ENCODE assay signal across 13 cellular contexts in the genomic region with DNA sequence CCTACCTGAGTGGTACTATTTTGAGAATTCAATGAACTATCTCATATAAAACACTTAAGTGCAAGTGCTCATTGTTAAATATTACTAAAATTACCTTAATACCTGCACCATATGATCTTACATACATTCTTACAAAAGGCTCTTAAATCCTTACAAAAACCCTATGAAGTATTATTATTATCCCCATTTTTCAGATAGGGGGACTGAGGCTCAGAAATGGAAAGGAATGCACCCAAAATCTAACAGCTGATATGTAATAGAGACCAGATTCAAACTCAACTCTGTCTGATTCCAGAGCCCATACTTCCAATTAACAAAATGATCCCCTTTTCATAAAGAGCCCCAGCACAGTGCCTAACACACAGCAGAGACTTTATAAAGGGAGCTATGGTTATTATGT. TPM values are rescaled to one million over a fixed set of nuclear protein-coding genes. Genes with fewer than 3 reads are reported as not detected.
A peak's percentile ranks its signal among the peaks of the same experiment; 100 is the strongest.
DNase-seq lines count a peak whose midpoint lies in the region; ATAC-seq, FAIRE-seq and TF ChIP-seq lines count a peak whose summit lies in the region.
"Had no signal": no experiment of that assay in that cellular context is flagged by ENCODE, and none has a peak within 500 bp of the region (broad histone marks: within the 10 kb centered on the region; RNA-seq: fewer than 3 reads in every experiment).

No MANE protein-coding gene starts in this region.

- intact Hi-C loops in posterior vena cava (cut with DNase I) = no loop called here

- no peaks in the 10 kb centered on the region for H3K9me3 Mint-ChIP-seq in GM23338

- H3K79me2 ChIP-seq in GM23338 (replicated peaks; ENCODE audit: insufficient read depth) (peaks cover 100% of the 10 kb centered on the region), SU-DHL-6 (ENCODE audit: insufficient read depth, low read length) (peaks cover 29% of the 10 kb centered on the region)

- H3K4me3 Mint-ChIP-seq in GM23338 = no peak overlapping the region; the same call in 2 of the 3 replicates

- H3K27ac Mint-ChIP-seq in GM23338 = no peak overlapping the region

- H3K27ac ChIP-seq in GM23338 (ENCODE audit: low read depth) (peak overlapping the region; percentile 48; the same call in 1 of the 2 replicates), SU-DHL-6 (ENCODE audit: low read depth, low read length) (peak overlapping the region; percentile 59), gastroesophageal sphincter (peak overlapping the region in 3 of 4 donors; percentile 48 to 59 (median 54)), small intestine (ENCODE audit: low read depth in 1 of 2, low read length in 1 of 2) (peak overlapping the region; percentile 87)

- H3K36me3 Mint-ChIP-seq in GM23338 (ENCODE audit: low read depth) = peaks cover 38% of the 10 kb centered on the region

- H3K4me2 ChIP-seq in GM23338 = no peak overlapping the region
- H3K4me2 ChIP-seq in SU-DHL-6 (ENCODE audit: low read depth, low read length, poor library complexity, severe bottlenecking) = peak overlapping the region; percentile 28

- DNase-seq in GM23338 (ENCODE audit: low spot score) (no peak), small intestine (no peak), posterior vena cava (ENCODE audit: low spot score) (no peak), C1 segment of cervical spinal cord (lab: John Stamatoyannopoulos, UW) (no peak), NCI-H2107 (lab: John Stamatoyannopoulos, UW) (no peak)
- no peak for DNase-seq in stimulated activated CD8-positive, alpha-beta memory T cell treated with anti-CD3 and anti-CD28 coated beads, Interleukin-4, amount 100 ng/mL, for 48 hours
- DNase-seq: activated CD8-positive, alpha-beta memory T cell treated with anti-CD3 and anti-CD28 coated beads for 24 hours; amygdala; DMS53; NCI-H446 treated with DMSO at 0.1 percent for 48 hours had no signal

- H3K4me1 Mint-ChIP-seq in GM23338 = peaks cover 31% of the 10 kb centered on the region

- ATAC-seq in GM23338 (no peak), gastroesophageal sphincter (no peak)

- no peak overlapping the region for H3K9ac ChIP-seq in SU-DHL-6 (ENCODE audit: low read length)

- H2AFZ ChIP-seq in GM23338 (no peak overlapping the region), SU-DHL-6 (ENCODE audit: low read depth, low read length, severe bottlenecking) (no peak overlapping the region)

- H3F3A ChIP-seq in GM23338 (replicated peaks; ENCODE audit: low read depth) = peaks cover 17% of the 10 kb centered on the region; the same call in 1 of the 2 replicates
- H3F3A ChIP-seq in SU-DHL-6 (ENCODE audit: insufficient read depth) = no peaks in the 10 kb centered on the region; the same call in 1 of the 2 replicates

- H3K4me3 ChIP-seq in GM23338 (no peak overlapping the region), SU-DHL-6 (ENCODE audit: insufficient read depth, low read length, poor library complexity, severe bottlenecking) (no peak overlapping the region), gastroesophageal sphincter (no peak overlapping the region), small intestine (ENCODE audit: low read depth in 1 of 2, low read length in 2 of 2) (no peak overlapping the region)
- H3K4me3 ChIP-seq: sigmoid colon had no signal

- TF ChIP-seq POLR2A in gastroesophageal sphincter (IDR thresholded peaks at IDR 0.05) = no peak

- no peak for TF ChIP-seq EP300 in gastroesophageal sphincter (IDR thresholded peaks at IDR 0.05)

- H3K9me2 ChIP-seq in GM23338 (ENCODE audit: insufficient read depth) (no peaks in the 10 kb centered on the region), SU-DHL-6 (replicated peaks; ENCODE audit: insufficient read depth, low read length) (no peaks in the 10 kb centered on the region)

- TF ChIP-seq CTCF in GM23338 (conservative IDR thresholded peaks at IDR 0.05; ENCODE audit: low read depth in 2 of 2) (no peak), SU-DHL-6 (IDR thresholded peaks at IDR 0.05; ENCODE audit: insufficient read depth, low read length, poor library complexity, severe bottlenecking) (no peak), gastroesophageal sphincter (IDR thresholded peaks at IDR 0.05) (no peak)

- H3K36me3 ChIP-seq in GM23338 (ENCODE audit: insufficient read depth) (peaks cover 4% of the 10 kb centered on the region; the same call in 1 of the 2 replicates), SU-DHL-6 (ENCODE audit: low read length) (peaks cover 3% of the 10 kb centered on the region; the same call in 1 of the 2 replicates), gastroesophageal sphincter (peaks cover 0 to 40% of the 10 kb centered on the region in 2 donors), small intestine (ENCODE audit: control insufficient read depth in 2 of 2, insufficient read depth in 2 of 2, low read length in 2 of 2) (peaks cover 0 to 6% of the 10 kb centered on the region in 2 donors)

- no peaks in the 10 kb centered on the region for H3K27me3 ChIP-seq in GM23338 (ENCODE audit: insufficient read depth)
- H3K27me3 ChIP-seq in SU-DHL-6 (ENCODE audit: low read length) = no peaks in the 10 kb centered on the region
- H3K27me3 ChIP-seq in gastroesophageal sphincter = no peaks in the 10 kb centered on the region
- H3K27me3 ChIP-seq in small intestine (ENCODE audit: control insufficient read depth in 2 of 2, insufficient read depth in 2 of 2, low read length in 2 of 2) = no peaks in the 10 kb centered on the region
- H3K27me3 ChIP-seq: sigmoid colon had no signal

- H4K20me1 ChIP-seq in GM23338 (replicated peaks; ENCODE audit: insufficient read depth) (peaks cover 8% of the 10 kb centered on the region; the same call in 1 of the 2 replicates), SU-DHL-6 (ENCODE audit: low read depth, low read length) (no peaks in the 10 kb centered on the region)

- FAIRE-seq in small intestine (lab: Jason Lieb, UNC) = no peak

- peaks cover 31% of the 10 kb centered on the region for H3K4me1 ChIP-seq in GM23338 (ENCODE audit: insufficient read depth)
- H3K4me1 ChIP-seq in gastroesophageal sphincter = peaks cover 4 to 88% (median 26%) of the 10 kb centered on the region in 3 donors
- H3K4me1 ChIP-seq in small intestine (ENCODE audit: control insufficient read depth in 2 of 2, insufficient read depth in 1 of 2, low read depth in 1 of 2, low read length in 1 of 2) = peaks cover 26 to 30% of the 10 kb centered on the region in 2 donors

- H3K9me3 ChIP-seq in SU-DHL-6 (ENCODE audit: insufficient read depth, low read length) (no peaks in the 10 kb centered on the region), gastroesophageal sphincter (no peaks in the 10 kb centered on the region), small intestine (ENCODE audit: control insufficient read depth, low read depth) (no peaks in the 10 kb centered on the region)
- H3K9me3 ChIP-seq: sigmoid colon had no signal

- peaks cover 7% of the 10 kb centered on the region for H3K27me3 Mint-ChIP-seq in GM23338 (ENCODE audit: insufficient read depth, low read depth, poor library complexity)

TF ChIP-seq in GM23338, 12 proteins besides CTCF, POLR2A, EP300 and RAD21 (continues in another document):
- TF ChIP-seq NANOG (IDR thresholded peaks at IDR 0.05; ENCODE audit: borderline replicate concordance) (no peak), POLR2AphosphoS5 (IDR thresholded peaks at IDR 0.05; ENCODE audit: low read depth) (no peak), ZNF331 (CRISPR knock-in tag; IDR thresholded peaks at IDR 0.05; ENCODE audit: low read depth) (no peak), STAT1 (IDR thresholded peaks at IDR 0.05; ENCODE audit: unreplicated experiment) (no peak), EZH2phosphoT487 (IDR thresholded peaks at IDR 0.05; ENCODE audit: unreplicated experiment) (no peak)
- TF ChIP-seq, protein P1, sequence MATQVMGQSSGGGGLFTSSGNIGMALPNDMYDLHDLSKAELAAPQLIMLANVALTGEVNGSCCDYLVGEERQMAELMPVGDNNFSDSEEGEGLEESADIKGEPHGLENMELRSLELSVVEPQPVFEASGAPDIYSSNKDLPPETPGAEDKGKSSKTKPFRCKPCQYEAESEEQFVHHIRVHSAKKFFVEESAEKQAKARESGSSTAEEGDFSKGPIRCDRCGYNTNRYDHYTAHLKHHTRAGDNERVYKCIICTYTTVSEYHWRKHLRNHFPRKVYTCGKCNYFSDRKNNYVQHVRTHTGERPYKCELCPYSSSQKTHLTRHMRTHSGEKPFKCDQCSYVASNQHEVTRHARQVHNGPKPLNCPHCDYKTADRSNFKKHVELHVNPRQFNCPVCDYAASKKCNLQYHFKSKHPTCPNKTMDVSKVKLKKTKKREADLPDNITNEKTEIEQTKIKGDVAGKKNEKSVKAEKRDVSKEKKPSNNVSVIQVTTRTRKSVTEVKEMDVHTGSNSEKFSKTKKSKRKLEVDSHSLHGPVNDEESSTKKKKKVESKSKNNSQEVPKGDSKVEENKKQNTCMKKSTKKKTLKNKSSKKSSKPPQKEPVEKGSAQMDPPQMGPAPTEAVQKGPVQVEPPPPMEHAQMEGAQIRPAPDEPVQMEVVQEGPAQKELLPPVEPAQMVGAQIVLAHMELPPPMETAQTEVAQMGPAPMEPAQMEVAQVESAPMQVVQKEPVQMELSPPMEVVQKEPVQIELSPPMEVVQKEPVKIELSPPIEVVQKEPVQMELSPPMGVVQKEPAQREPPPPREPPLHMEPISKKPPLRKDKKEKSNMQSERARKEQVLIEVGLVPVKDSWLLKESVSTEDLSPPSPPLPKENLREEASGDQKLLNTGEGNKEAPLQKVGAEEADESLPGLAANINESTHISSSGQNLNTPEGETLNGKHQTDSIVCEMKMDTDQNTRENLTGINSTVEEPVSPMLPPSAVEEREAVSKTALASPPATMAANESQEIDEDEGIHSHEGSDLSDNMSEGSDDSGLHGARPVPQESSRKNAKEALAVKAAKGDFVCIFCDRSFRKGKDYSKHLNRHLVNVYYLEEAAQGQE (IDR thresholded peaks at IDR 0.05; ENCODE audit: unreplicated experiment) = no peak

RNA-seq across cellular contexts. Expression of gene BCL2L1, which starts 17.5 kb away (rescaled TPM):
- total RNA-seq in GM23338 (2014; rRNA removed; shearing (Covaris generic)) = 108 and 110 TPM in 2 replicates
- polyA plus RNA-seq in GM23338 (2016; fragmentation: Nextera tagmentation; extraction: Ambion mirVana) (39.9 and 42.4 TPM in 2 replicates), small intestine (100 to 1,000 TPM in 1 of 3 donors, 10 to 100 TPM in 2; 79.7 to 160 (median 92.8) TPM)
- total RNA-seq in gastroesophageal sphincter (100 to 1,000 TPM in 3 of 4 donors, 10 to 100 TPM in 1; 71.9 to 171 (median 135) TPM), posterior vena cava (10 to 100 TPM; 65.4 to 76.0 TPM)

RNA-seq across cellular contexts. Expression of gene TPX2, which starts 33.9 kb away (rescaled TPM):
- total RNA-seq in GM23338 (2014; rRNA removed; shearing (Covaris generic)) = 148 and 159 TPM in 2 replicates
- polyA plus RNA-seq in GM23338 (2016; fragmentation: Nextera tagmentation; extraction: Ambion mirVana) (94.1 and 101 TPM in 2 replicates), small intestine (10 to 100 TPM in 1 of 3 donors, 1 to 10 TPM in 1, under 1 TPM in 1; 0.81 to 27.8 (median 2.5) TPM)
- total RNA-seq in gastroesophageal sphincter (1 to 10 TPM in 1 of 4 donors, under 1 TPM in 3; 0.13 to 1.4 (median 0.74) TPM), posterior vena cava (under 1 TPM; 0.76 to 0.88 TPM)

Comparison
In these comparisons a context has a peak if more than half of its experiments do, and no peak if none do; other contexts are left out.
1. RNA of gene TPX2, which starts 33.9 kb away (total RNA-seq): 148 to 159 TPM in GM23338; 0.76 to 0.88 TPM in posterior vena cava and 0.13 to 1.4 TPM in gastroesophageal sphincter; every median in the first group is over 10 times any median in the second.
2. Peak in every context shown above with its lines, with median percentiles within 50 percentile points of each other: H3K27ac ChIP-seq.